Comparison of ENCODE assay signal across 16 cellular contexts in the genomic region with DNA sequence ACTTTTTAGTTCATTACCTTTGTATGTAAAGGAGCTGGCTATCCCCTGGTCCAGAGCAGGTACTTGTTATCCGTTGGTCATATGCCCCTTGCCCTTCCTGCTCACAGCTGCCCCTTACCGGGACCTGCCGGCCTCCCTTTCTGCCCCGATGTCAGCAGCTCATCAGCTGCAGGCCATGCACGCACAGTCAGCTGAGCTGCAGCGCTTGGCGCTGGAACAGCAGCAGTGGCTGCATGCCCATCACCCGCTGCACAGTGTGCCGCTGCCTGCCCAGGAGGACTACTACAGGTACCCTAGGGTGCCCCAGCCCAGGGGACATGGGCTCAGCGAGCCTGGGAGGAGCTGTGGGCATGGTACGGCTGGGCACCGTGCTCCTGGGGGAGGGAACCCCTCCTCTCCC. TPM values are rescaled to one million over a fixed set of nuclear protein-coding genes. Genes with fewer than 3 reads are reported as not detected.
DNase-seq lines count a peak whose midpoint lies in the region; ATAC-seq and TF ChIP-seq lines count a peak whose summit lies in the region.
"Had no signal": no experiment of that assay in that cellular context is flagged by ENCODE, and none has a peak within 500 bp of the region (broad histone marks: within the 10 kb centered on the region; RNA-seq: fewer than 3 reads in every experiment).

No MANE protein-coding gene starts in this region.

- H3K9me3 ChIP-seq in NT2/D1 (ENCODE audit: insufficient read depth, low read length) (no peaks in the 10 kb centered on the region), endodermal cell (ENCODE audit: control insufficient read depth, low read length) (no peaks in the 10 kb centered on the region), smooth muscle cell (replicated peaks; ENCODE audit: low read depth) (no peaks in the 10 kb centered on the region), tibial nerve (no peaks in the 10 kb centered on the region)
- H3K9me3 ChIP-seq: A549 had no signal

- peak in 1 of 2 donors; percentile 9 for TF ChIP-seq EP300 in tibial nerve (IDR thresholded peaks at IDR 0.05)

- no peak overlapping the region for H3K4me3 Mint-ChIP-seq in activated CD4-positive, alpha-beta T cell treated with anti-CD3 and anti-CD28 coated beads, Interleukin-2, amount 10 ng/mL, durations not matched to agents 7 days and 5 days
- H3K4me3 Mint-ChIP-seq in endodermal cell: no peak overlapping the region

- H3K27ac ChIP-seq in endodermal cell (ENCODE audit: low read depth, low read length) (no peak overlapping the region), smooth muscle cell (ENCODE audit: low read depth) (peak overlapping the region; percentile 6), tibial nerve (peak overlapping the region in 1 of 4 donors; percentile 98)
- H3K27ac ChIP-seq: A549 had no signal

- H3K9ac ChIP-seq in NT2/D1 (ENCODE audit: insufficient read length, low read depth) (peak overlapping the region; percentile 12), endodermal cell (ENCODE audit: extremely low read depth, low read length, poor library complexity, severe bottlenecking) (no peak overlapping the region), smooth muscle cell (ENCODE audit: low read depth) (no peak overlapping the region)

- no peaks in the 10 kb centered on the region for H3K27me3 ChIP-seq in NT2/D1 (ENCODE audit: insufficient read depth, insufficient read length)
- H3K27me3 ChIP-seq in endodermal cell (ENCODE audit: control insufficient read depth, insufficient read depth, low read length, poor library complexity, severe bottlenecking): no peaks in the 10 kb centered on the region
- H3K27me3 ChIP-seq in smooth muscle cell (ENCODE audit: low read depth): no peaks in the 10 kb centered on the region
- H3K27me3 ChIP-seq in tibial nerve: no peaks in the 10 kb centered on the region

- H3K4me3 ChIP-seq in NT2/D1 (ENCODE audit: insufficient read length, low read depth) (no peak overlapping the region), endodermal cell (ENCODE audit: low read length) (no peak overlapping the region), smooth muscle cell (no peak overlapping the region), tibial nerve (no peak overlapping the region)
- H3K4me3 ChIP-seq: A549 had no signal

- H3F3A ChIP-seq in smooth muscle cell (ENCODE audit: low read depth): peaks cover 21% of the 10 kb centered on the region

- TF ChIP-seq CTCF in endodermal cell (conservative IDR thresholded peaks at IDR 0.05) (no peak), smooth muscle cell (IDR thresholded peaks at IDR 0.05; ENCODE audit: borderline replicate concordance, insufficient read depth, poor library complexity, severe bottlenecking) (no peak), tibial nerve (IDR thresholded peaks at IDR 0.05) (no peak)

- H3K4me1 Mint-ChIP-seq in activated CD4-positive, alpha-beta T cell treated with anti-CD3 and anti-CD28 coated beads, Interleukin-2, amount 10 ng/mL, durations not matched to agents 7 days and 5 days: peaks cover 56% of the 10 kb centered on the region
- H3K4me1 Mint-ChIP-seq in endodermal cell: peaks cover 49% of the 10 kb centered on the region

- H3K4me1 ChIP-seq in NT2/D1 (ENCODE audit: insufficient read depth, insufficient read length): peaks cover 33% of the 10 kb centered on the region
- H3K4me1 ChIP-seq in endodermal cell (ENCODE audit: control insufficient read depth, insufficient read depth, low read length): peaks cover 13% of the 10 kb centered on the region
- H3K4me1 ChIP-seq in smooth muscle cell (ENCODE audit: low read depth): peaks cover 21% of the 10 kb centered on the region
- peaks cover 0 to 64% (median 36%) of the 10 kb centered on the region in 4 donors for H3K4me1 ChIP-seq in tibial nerve

- peaks cover 6% of the 10 kb centered on the region for H4K20me1 ChIP-seq in smooth muscle cell (ENCODE audit: low read depth)

- no peak for TF ChIP-seq POLR2A in tibial nerve (IDR thresholded peaks at IDR 0.05)

- no peaks in the 10 kb centered on the region for H3K79me2 ChIP-seq in smooth muscle cell (ENCODE audit: low read depth)

- H3K27ac Mint-ChIP-seq in activated CD4-positive, alpha-beta T cell treated with anti-CD3 and anti-CD28 coated beads, Interleukin-2, amount 10 ng/mL, durations not matched to agents 7 days and 5 days: peak overlapping the region; percentile 38
- peak overlapping the region; percentile 41 for H3K27ac Mint-ChIP-seq in endodermal cell

- intact Hi-C loops in head of caudate nucleus (cut with DNase I): no loop called here

- no peaks in the 10 kb centered on the region for H3K27me3 Mint-ChIP-seq in activated CD4-positive, alpha-beta T cell treated with anti-CD3 and anti-CD28 coated beads, Interleukin-2, amount 10 ng/mL, durations not matched to agents 7 days and 5 days
- H3K27me3 Mint-ChIP-seq in endodermal cell (ENCODE audit: insufficient read depth): no peaks in the 10 kb centered on the region

- H3K4me2 ChIP-seq in smooth muscle cell: no peak overlapping the region
- H3K4me2 ChIP-seq: A549 had no signal

- CTCF ChIA-PET in activated CD4-positive, alpha-beta T cell treated with anti-CD3 and anti-CD28 coated beads, Interleukin-2, amount 10 ng/mL, durations not matched to agents 7 days and 5 days (lab: Charles Lee): interaction anchor here (1.4 to 17.8 kb wide), 6 partner anchors 16 to 168 kb away, joined by 4 to 388 read pairs (median 6); a partner anchor contains a TSS

- H3K9me3 Mint-ChIP-seq in activated CD4-positive, alpha-beta T cell treated with anti-CD3 and anti-CD28 coated beads, Interleukin-2, amount 10 ng/mL, durations not matched to agents 7 days and 5 days: no peaks in the 10 kb centered on the region
- no peaks in the 10 kb centered on the region for H3K9me3 Mint-ChIP-seq in endodermal cell

- ATAC-seq in HG02610 (IDR thresholded peaks at IDR 0.05; ENCODE audit: unreplicated experiment): no peak
- ATAC-seq: A549 had no signal

- H3K36me3 ChIP-seq in NT2/D1 (ENCODE audit: insufficient read depth, insufficient read length, low read length) (peaks cover 66% of the 10 kb centered on the region), endodermal cell (ENCODE audit: control insufficient read depth, insufficient read depth, low read length) (peaks cover 46% of the 10 kb centered on the region), smooth muscle cell (ENCODE audit: low read depth) (no peaks in the 10 kb centered on the region), tibial nerve (peaks cover 0 to 43% (median 3%) of the 10 kb centered on the region in 3 donors)

- peaks cover 10% of the 10 kb centered on the region for H3K36me3 Mint-ChIP-seq in activated CD4-positive, alpha-beta T cell treated with anti-CD3 and anti-CD28 coated beads, Interleukin-2, amount 10 ng/mL, durations not matched to agents 7 days and 5 days (ENCODE audit: low read depth)
- H3K36me3 Mint-ChIP-seq in endodermal cell (ENCODE audit: low read depth): peaks cover 48% of the 10 kb centered on the region

- 96 to 100% methylated on average over 7 to 12 of the region's 12 CpGs for WGBS in endodermal cell (ENCODE audit: insufficient coverage in 1 of 2, insufficient read length in 1 of 2), 2 experiments
- WGBS in smooth muscle cell (ENCODE audit: low lambda C conversion rate): 94% methylated on average over 12 of the region's 12 CpGs
- WGBS in tibial nerve, 2 donors: 83 to 84% methylated on average over 11 of the region's 12 CpGs

- POLR2A ChIA-PET in activated CD4-positive, alpha-beta T cell treated with anti-CD3 and anti-CD28 coated beads, Interleukin-2, amount 10 ng/mL, durations not matched to agents 7 days and 5 days (lab: Charles Lee): no interaction called here

- no peak overlapping the region for H2AFZ ChIP-seq in smooth muscle cell (ENCODE audit: low read depth)

- DNase-seq in activated CD4-positive, alpha-beta T cell treated with anti-CD3 and anti-CD28 coated beads, Interleukin-2, amount 10 ng/mL, durations not matched to agents 7 days and 5 days: no peak
- no peak for DNase-seq in activated CD4-positive, alpha-beta T cell treated with anti-CD3 and anti-CD28 coated beads, Interleukin-2, amount 50 U/mL, for 1 hour
- DNase-seq in NT2/D1 (ENCODE audit: low read depth, low spot score): no peak
- no peak for DNase-seq in endodermal cell
- DNase-seq in smooth muscle cell (lab: John Stamatoyannopoulos, UW; ENCODE audit: unreplicated experiment): no peak
- no peak for DNase-seq in head of caudate nucleus
- DNase-seq in tibial nerve (ENCODE audit: low spot score in 2 of 2): no peak
- DNase-seq: NCI-H1092, NCI-H226 had no signal

RNA-seq across cellular contexts. Expression of a gene that starts 2.3 kb away (rescaled TPM):
- total RNA-seq in activated CD4-positive, alpha-beta T cell treated with anti-CD3 and anti-CD28 coated beads, Interleukin-2, amount 10 ng/mL, durations not matched to agents 7 days and 5 days: not detected
- total RNA-seq in endodermal cell: not detected
- not detected for polyA plus RNA-seq in endodermal cell (2013, experiment 1 of 2)
- polyA plus RNA-seq in endodermal cell (2013, experiment 2 of 2): not detected
- total RNA-seq in smooth muscle cell: not detected in 2 replicates
- not detected in 2 replicates for polyA plus RNA-seq in smooth muscle cell
- not detected for total RNA-seq in tibial nerve
- total RNA-seq: activated CD8-positive, alpha-beta memory T cell treated with anti-CD3 and anti-CD28 coated beads for 36 hours; glomerular endothelial cell; posterior vena cava; SK-MEL-5; urinary bladder had no signal
- polyA plus RNA-seq: A549, urinary bladder had no signal

RNA-seq across cellular contexts. Expression of a gene that starts 2.6 kb away (rescaled TPM):
- total RNA-seq in activated CD4-positive, alpha-beta T cell treated with anti-CD3 and anti-CD28 coated beads, Interleukin-2, amount 10 ng/mL, durations not matched to agents 7 days and 5 days: 100 to 1,000 TPM; 156 to 181 TPM
- 100 to 1,000 TPM; 141 to 257 TPM for total RNA-seq in endodermal cell
- 219 TPM for polyA plus RNA-seq in endodermal cell (2013, experiment 1 of 2)
- polyA plus RNA-seq in endodermal cell (2013, experiment 2 of 2): 218 TPM
- total RNA-seq in smooth muscle cell: 433 and 494 TPM in 2 replicates
- 360 and 397 TPM in 2 replicates for polyA plus RNA-seq in smooth muscle cell
- 100 to 1,000 TPM; 569 to 764 (median 665) TPM for total RNA-seq in tibial nerve

RNA-seq across cellular contexts. Expression of a gene that starts 9.9 kb away (rescaled TPM):
- total RNA-seq in activated CD4-positive, alpha-beta T cell treated with anti-CD3 and anti-CD28 coated beads, Interleukin-2, amount 10 ng/mL, durations not matched to agents 7 days and 5 days: 100 to 1,000 TPM; 346 to 354 TPM
- total RNA-seq in endodermal cell: 10 to 100 TPM; 35.7 to 68.0 TPM
- polyA plus RNA-seq in endodermal cell (2013, experiment 1 of 2): 6.3 TPM
- 5.6 TPM for polyA plus RNA-seq in endodermal cell (2013, experiment 2 of 2)
- 4.3 and 5.5 TPM in 2 replicates for total RNA-seq in smooth muscle cell
- polyA plus RNA-seq in smooth muscle cell: 2.8 and 8.7 TPM in 2 replicates
- total RNA-seq in tibial nerve: 10 to 100 TPM; 11.9 to 31.5 (median 20.8) TPM
- total RNA-seq: SK-MEL-5 had no signal

RNA-seq across cellular contexts. Expression of a gene that starts 13.5 kb away (rescaled TPM):
- 10 to 100 TPM; 27.3 to 27.6 TPM for total RNA-seq in activated CD4-positive, alpha-beta T cell treated with anti-CD3 and anti-CD28 coated beads, Interleukin-2, amount 10 ng/mL, durations not matched to agents 7 days and 5 days
- 100 to 1,000 TPM; 111 to 244 TPM for total RNA-seq in endodermal cell
- polyA plus RNA-seq in endodermal cell (2013, experiment 1 of 2): 157 TPM
- polyA plus RNA-seq in endodermal cell (2013, experiment 2 of 2): 139 TPM
- 9.9 and 30.4 TPM in 2 replicates for total RNA-seq in smooth muscle cell
- 28.8 and 36.1 TPM in 2 replicates for polyA plus RNA-seq in smooth muscle cell
- total RNA-seq in tibial nerve: 100 to 1,000 TPM in 3 of 4 donors, 10 to 100 TPM in 1; 92.2 to 260 (median 123) TPM

RNA-seq across cellular contexts. Expression of a gene that starts 26.9 kb away (rescaled TPM):
- 100 to 1,000 TPM; 156 to 160 TPM for total RNA-seq in activated CD4-positive, alpha-beta T cell treated with anti-CD3 and anti-CD28 coated beads, Interleukin-2, amount 10 ng/mL, durations not matched to agents 7 days and 5 days
- total RNA-seq in endodermal cell: 100 to 1,000 TPM; 104 to 139 TPM
- 137 TPM for polyA plus RNA-seq in endodermal cell (2013, experiment 1 of 2)
- 107 TPM for polyA plus RNA-seq in endodermal cell (2013, experiment 2 of 2)
- total RNA-seq in smooth muscle cell: 52.5 and 58.8 TPM in 2 replicates
- polyA plus RNA-seq in smooth muscle cell: 105 and 127 TPM in 2 replicates
- 10 to 100 TPM; 14.0 to 25.8 (median 15.9) TPM for total RNA-seq in tibial nerve

Comparison
In these comparisons a context has a peak if more than half of its experiments do, and no peak if none do; other contexts are left out.
1. RNA of a gene that starts 9.9 kb away (total RNA-seq): 346 to 354 TPM in activated CD4-positive, alpha-beta T cell treated with anti-CD3 and anti-CD28 coated beads, Interleukin-2, amount 10 ng/mL, durations not matched to agents 7 days and 5 days; 35.7 to 68.0 TPM in endodermal cell, 11.9 to 31.5 TPM in tibial nerve and 4.3 to 5.5 TPM in smooth muscle cell; every median in the first group is over 4 times any median in the second.